Comparison of ENCODE assay signal across 14 cellular contexts in the genomic region with DNA sequence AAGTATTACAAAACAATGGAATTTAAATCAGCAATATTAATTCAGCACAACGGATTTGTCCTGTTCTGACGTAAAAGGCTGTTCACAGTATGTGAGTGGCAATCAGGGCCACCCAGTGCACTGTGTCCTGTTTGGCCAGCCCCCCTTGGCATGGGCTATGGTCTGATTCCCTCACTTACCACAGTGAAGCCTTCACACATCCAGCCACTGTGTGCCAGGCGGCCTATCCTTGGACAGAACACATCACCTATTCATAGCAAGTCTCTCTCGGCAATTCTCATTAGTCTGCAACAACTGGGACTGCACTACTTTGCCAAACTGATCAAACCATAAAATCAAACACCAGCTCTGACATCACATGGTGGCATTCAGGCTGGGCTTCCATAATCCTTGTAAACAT.
DNase-seq lines count a peak whose midpoint lies in the region; ATAC-seq and TF ChIP-seq lines count a peak whose summit lies in the region.
"Had no signal": no experiment of that assay in that cellular context is flagged by ENCODE, and none has a peak within 500 bp of the region (broad histone marks: within the 10 kb centered on the region; RNA-seq: fewer than 3 reads in every experiment).

No MANE protein-coding gene starts in this region.

- H3K9me3 Mint-ChIP-seq in endodermal cell (no peaks in the 10 kb centered on the region), osteocyte (ENCODE audit: unreplicated experiment) (peaks cover 9% of the 10 kb centered on the region)

- H3K4me3 Mint-ChIP-seq in endodermal cell (no peak overlapping the region), osteocyte (ENCODE audit: unreplicated experiment) (no peak overlapping the region)
- H3K4me3 Mint-ChIP-seq: CD4-positive, CD25-positive, alpha-beta regulatory T cell had no signal

- no peaks in the 10 kb centered on the region for H3K9me3 ChIP-seq in endodermal cell (ENCODE audit: control insufficient read depth, low read length)
- no peaks in the 10 kb centered on the region for H3K9me3 ChIP-seq in upper lobe of right lung
- H3K9me3 ChIP-seq: BLaER1 treated with 17β-estradiol and CSF1 and Interleukin-3, amounts not matched to agents 10 nM and 100 nM had no signal

- H3K27me3 Mint-ChIP-seq in endodermal cell (ENCODE audit: insufficient read depth) (no peaks in the 10 kb centered on the region), osteocyte (ENCODE audit: unreplicated experiment) (no peaks in the 10 kb centered on the region)
- H3K27me3 Mint-ChIP-seq: CD4-positive, CD25-positive, alpha-beta regulatory T cell had no signal

- TF ChIP-seq CTCF in endodermal cell (conservative IDR thresholded peaks at IDR 0.05) (no peak), osteocyte (IDR thresholded peaks at IDR 0.05) (no peak), upper lobe of right lung (IDR thresholded peaks at IDR 0.05) (no peak)

- no peak overlapping the region for H3K9ac ChIP-seq in endodermal cell (ENCODE audit: extremely low read depth, low read length, poor library complexity, severe bottlenecking)
- H3K9ac ChIP-seq: BLaER1 treated with 17β-estradiol and CSF1 and Interleukin-3, amounts not matched to agents 10 nM and 100 nM had no signal

- no peak for ATAC-seq in upper lobe of right lung
- ATAC-seq: HepG2 had no signal

- H3K4me1 Mint-ChIP-seq in endodermal cell (peaks cover 5% of the 10 kb centered on the region), osteocyte (ENCODE audit: unreplicated experiment) (no peaks in the 10 kb centered on the region)
- H3K4me1 Mint-ChIP-seq: CD4-positive, CD25-positive, alpha-beta regulatory T cell had no signal

- no peak overlapping the region for H3K27ac ChIP-seq in endodermal cell (ENCODE audit: low read depth, low read length)
- no peak overlapping the region for H3K27ac ChIP-seq in upper lobe of right lung
- H3K27ac ChIP-seq: BLaER1 treated with 17β-estradiol and CSF1 and Interleukin-3, amounts not matched to agents 10 nM and 100 nM had no signal

- H3K27ac Mint-ChIP-seq in endodermal cell (no peak overlapping the region), osteocyte (ENCODE audit: unreplicated experiment) (no peak overlapping the region)
- H3K27ac Mint-ChIP-seq: CD4-positive, CD25-positive, alpha-beta regulatory T cell had no signal

- H3K4me3 ChIP-seq in endodermal cell (ENCODE audit: low read length) (no peak overlapping the region), upper lobe of right lung (no peak overlapping the region)
- H3K4me3 ChIP-seq: BLaER1 treated with 17β-estradiol and CSF1 and Interleukin-3, amounts not matched to agents 10 nM and 100 nM had no signal

- no peaks in the 10 kb centered on the region for H3K36me3 ChIP-seq in endodermal cell (ENCODE audit: control insufficient read depth, insufficient read depth, low read length)
- no peaks in the 10 kb centered on the region for H3K36me3 ChIP-seq in upper lobe of right lung
- H3K36me3 ChIP-seq: BLaER1 treated with 17β-estradiol and CSF1 and Interleukin-3, amounts not matched to agents 10 nM and 100 nM had no signal

- no peaks in the 10 kb centered on the region for H3K36me3 Mint-ChIP-seq in endodermal cell (ENCODE audit: low read depth)
- no peaks in the 10 kb centered on the region for H3K36me3 Mint-ChIP-seq in osteocyte (ENCODE audit: unreplicated experiment)
- H3K36me3 Mint-ChIP-seq: CD4-positive, CD25-positive, alpha-beta regulatory T cell had no signal

- DNase-seq in Ammon's horn (ENCODE audit: low spot score) = peak; percentile 14
- DNase-seq in NCI-H526 treated with DMSO at 0.1 percent for 48 hours (lab: John Stamatoyannopoulos, UW) = peak; percentile 43
- peak; percentile 20 for DNase-seq in endodermal cell
- peak; percentile 49 for DNase-seq in osteocyte (ENCODE audit: extremely low spot score, unreplicated experiment)
- no peak for DNase-seq in upper lobe of right lung
- no peak for DNase-seq in activated naive CD4-positive, alpha-beta T cell treated with anti-CD3 and anti-CD28 coated beads, Interleukin-2, amount 50 U/mL, for 16 hours
- no peak for DNase-seq in NCI-H187 (lab: John Stamatoyannopoulos, UW)
- DNase-seq: AML-193; CD4-positive, CD25-positive, alpha-beta regulatory T cell; DMS53; GF-D8; H7 had no signal

- H3K27me3 ChIP-seq in endodermal cell (ENCODE audit: control insufficient read depth, insufficient read depth, low read length, poor library complexity, severe bottlenecking) (no peaks in the 10 kb centered on the region), upper lobe of right lung (no peaks in the 10 kb centered on the region)
- H3K27me3 ChIP-seq: BLaER1 treated with 17β-estradiol and CSF1 and Interleukin-3, amounts not matched to agents 10 nM and 100 nM had no signal

- intact Hi-C loops in upper lobe of right lung (cut with DNase I) = no loop called here

- 83 to 96% methylated on average over 3 to 4 of the region's 4 CpGs for WGBS in endodermal cell (ENCODE audit: insufficient coverage in 1 of 2, insufficient read length in 1 of 2), 2 experiments

- H3K4me1 ChIP-seq in endodermal cell (ENCODE audit: control insufficient read depth, insufficient read depth, low read length) = no peaks in the 10 kb centered on the region
- H3K4me1 ChIP-seq in upper lobe of right lung = no peaks in the 10 kb centered on the region

Comparison
In these comparisons a context has a peak if more than half of its experiments do, and no peak if none do; other contexts are left out.
1. DNase-seq: peak in Ammon's horn (single experiment), NCI-H526 treated with DMSO at 0.1 percent for 48 hours (single experiment), endodermal cell (single experiment) and osteocyte (single experiment); none in upper lobe of right lung (single experiment), activated naive CD4-positive, alpha-beta T cell treated with anti-CD3 and anti-CD28 coated beads, Interleukin-2, amount 50 U/mL, for 16 hours (single experiment) and NCI-H187 (0 of 2).